ENCODE assay signal across 8 cellular contexts in genomic region chr12:68481181-68481941, GRCh38.
A peak's percentile ranks its signal among the peaks of the same experiment; 100 is the strongest.
DNase-seq lines count a peak whose midpoint lies in the region; ATAC-seq and TF ChIP-seq lines count a peak whose summit lies in the region.

No MANE protein-coding gene starts in this region.

- peak overlapping the region; percentile 97 for H3K27ac ChIP-seq in MM.1S (ENCODE audit: low read length)
- H3K27ac ChIP-seq in mesenchymal stem cell (ENCODE audit: low read length, poor library complexity, severe bottlenecking): no peak overlapping the region

- no peaks in the 10 kb centered on the region for H3K9me2 ChIP-seq in MM.1S (replicated peaks; ENCODE audit: insufficient read depth, low read length)

- no peaks in the 10 kb centered on the region for H3K79me1 ChIP-seq in mesenchymal stem cell (replicated peaks; ENCODE audit: low read length, poor library complexity, severe bottlenecking)

- no peak overlapping the region for H4K8ac ChIP-seq in mesenchymal stem cell (ENCODE audit: low read length)

- no peak overlapping the region for H3K4me3 Mint-ChIP-seq in endothelial cell (ENCODE audit: unreplicated experiment)

- H3K4me1 ChIP-seq in MM.1S (ENCODE audit: low read length) (peaks cover 37% of the 10 kb centered on the region), mesenchymal stem cell (ENCODE audit: control insufficient read depth, insufficient read depth, low read depth, low read length) (no peaks in the 10 kb centered on the region)

- H3K23ac ChIP-seq in mesenchymal stem cell (ENCODE audit: low read length in 2 of 2): no peak overlapping the region

- H3K9me3 ChIP-seq in MM.1S (replicated peaks; ENCODE audit: insufficient read depth, low read length) (no peaks in the 10 kb centered on the region), mesenchymal stem cell (ENCODE audit: control insufficient read depth, low read length) (no peaks in the 10 kb centered on the region)

- no peak overlapping the region for H2BK120ac ChIP-seq in mesenchymal stem cell (ENCODE audit: low read depth, low read length)

- H3K36me3 Mint-ChIP-seq in endothelial cell (ENCODE audit: low read depth, unreplicated experiment): no peaks in the 10 kb centered on the region

- peak overlapping the region; percentile 78 for H3K4me2 ChIP-seq in MM.1S (ENCODE audit: low read depth, low read length)
- no peak overlapping the region for H3K4me2 ChIP-seq in mesenchymal stem cell (ENCODE audit: low read length, poor library complexity, severe bottlenecking)

- H4K91ac ChIP-seq in mesenchymal stem cell (ENCODE audit: low read length): no peak overlapping the region

- DNase-seq in GM13976 (ENCODE audit: low spot score) (peak; percentile 33), MM.1S (peak; percentile 65), mesenchymal stem cell (peak; percentile 48), NCI-H1436 treated with DMSO at 0.1 percent for 48 hours (lab: John Stamatoyannopoulos, UW) (no peak), endothelial cell (ENCODE audit: low spot score) (no peak), COLO668 (lab: John Stamatoyannopoulos, UW; ENCODE audit: unreplicated experiment) (no peak), DMS153 treated with DMSO at 0.1 percent for 48 hours (lab: John Stamatoyannopoulos, UW; ENCODE audit: unreplicated experiment) (no peak)

- 83% methylated on average over 4 of the region's 7 CpGs for WGBS in mesenchymal stem cell

- H3K36me3 ChIP-seq in MM.1S (replicated peaks; ENCODE audit: insufficient read depth, low read length) (no peaks in the 10 kb centered on the region), mesenchymal stem cell (ENCODE audit: control insufficient read depth in 1 of 2, insufficient read depth in 2 of 2, low read depth in 1 of 2, low read length in 2 of 2) (no peaks in the 10 kb centered on the region)

- no peak overlapping the region for H2BK12ac ChIP-seq in mesenchymal stem cell (ENCODE audit: low read length in 2 of 2)

- H4K20me1 ChIP-seq in MM.1S (ENCODE audit: insufficient read depth, low read length): no peaks in the 10 kb centered on the region

- H3K4ac ChIP-seq in mesenchymal stem cell (ENCODE audit: low read depth in 1 of 2, low read length in 2 of 2): no peak overlapping the region

- H2AFZ ChIP-seq in MM.1S (ENCODE audit: low read length): peak overlapping the region; percentile 16
- H2AFZ ChIP-seq in mesenchymal stem cell (ENCODE audit: low read depth, low read length): no peak overlapping the region

- TF ChIP-seq CTCF in GM13976 (IDR thresholded peaks at IDR 0.05; ENCODE audit: borderline replicate concordance, control extremely low read depth, extremely low read depth, insufficient read depth, missing control alignments): no peak
- TF ChIP-seq CTCF in MM.1S (IDR thresholded peaks at IDR 0.05; ENCODE audit: low read length): no peak
- TF ChIP-seq CTCF in endothelial cell (IDR thresholded peaks at IDR 0.05; ENCODE audit: unreplicated experiment): no peak

- no peak overlapping the region for H3K18ac ChIP-seq in mesenchymal stem cell (ENCODE audit: low read depth in 1 of 2, low read length in 2 of 2)

- H3K79me2 ChIP-seq in MM.1S (ENCODE audit: low read length): no peaks in the 10 kb centered on the region

- H3K27me3 Mint-ChIP-seq in endothelial cell (ENCODE audit: unreplicated experiment): peaks cover 2% of the 10 kb centered on the region

- no peak overlapping the region for H3K27ac Mint-ChIP-seq in endothelial cell (ENCODE audit: unreplicated experiment)

- no peaks in the 10 kb centered on the region for H3K9me3 Mint-ChIP-seq in endothelial cell (ENCODE audit: unreplicated experiment)

- in situ Hi-C loops in GM13976 (cut with MboI; ENCODE audit: low sequenced_read_pairs, unreplicated experiment): no loop called here

- no peaks in the 10 kb centered on the region for H3K27me3 ChIP-seq in MM.1S (replicated peaks; ENCODE audit: insufficient read depth, low read length)
- no peaks in the 10 kb centered on the region for H3K27me3 ChIP-seq in mesenchymal stem cell (ENCODE audit: control insufficient read depth in 1 of 2, insufficient read depth in 1 of 2, low read length in 2 of 2)

- no peak overlapping the region for H3K14ac ChIP-seq in mesenchymal stem cell (ENCODE audit: low read length in 2 of 2)

- no peaks in the 10 kb centered on the region for H3K4me1 Mint-ChIP-seq in endothelial cell (ENCODE audit: unreplicated experiment)

- H3K4me3 ChIP-seq in MM.1S (ENCODE audit: low read length) (peak overlapping the region; percentile 43), mesenchymal stem cell (ENCODE audit: insufficient read depth in 1 of 2, low read depth in 1 of 2, low read length in 2 of 2) (no peak overlapping the region)

- no peak overlapping the region for H2BK5ac ChIP-seq in mesenchymal stem cell (ENCODE audit: low read depth, low read length, poor library complexity, severe bottlenecking)

- H2AK5ac ChIP-seq in mesenchymal stem cell (ENCODE audit: low read length, severe bottlenecking): no peak overlapping the region

- H2BK15ac ChIP-seq in mesenchymal stem cell (ENCODE audit: low read depth, poor library complexity, severe bottlenecking): no peak overlapping the region

- H3K9ac ChIP-seq in MM.1S (ENCODE audit: low read length): peak overlapping the region; percentile 78
- no peak overlapping the region for H3K9ac ChIP-seq in mesenchymal stem cell (ENCODE audit: low read length)

- peak; percentile 62 for ATAC-seq in GM21529 (IDR thresholded peaks at IDR 0.05; ENCODE audit: unreplicated experiment)

- H3F3A ChIP-seq in MM.1S (ENCODE audit: insufficient read depth, low read length): peaks cover 30% of the 10 kb centered on the region

Comparison
In these comparisons a context has a peak if more than half of its experiments do, and no peak if none do; other contexts are left out.
1. DNase-seq: peak in GM13976 (single experiment), MM.1S (single experiment) and mesenchymal stem cell (single experiment); none in NCI-H1436 treated with DMSO at 0.1 percent for 48 hours (single experiment), endothelial cell (single experiment), COLO668 (single experiment) and DMS153 treated with DMSO at 0.1 percent for 48 hours (single experiment).